In genomic region chr16:8523932-8524331, GRCh38 we compare ENCODE assay signal across 3 cellular contexts.
A peak's percentile ranks its signal among the peaks of the same experiment; 100 is the strongest.
TF ChIP-seq lines count a peak whose summit lies in the region.

No MANE protein-coding gene starts in this region.

TF ChIP-seq in HepG2, 621 proteins besides CTCF, POLR2A, EP300 and RAD21:
- peak; percentile 55; the same call in 1 of the 2 replicates for TF ChIP-seq ZMYM3 (CRISPR knock-in tag; IDR thresholded peaks at IDR 0.05)
- no peak for TF ChIP-seq SMAD3 (CRISPR knock-in tag; IDR thresholded peaks at IDR 0.05)
- TF ChIP-seq ZNF629 (CRISPR knock-in tag; conservative IDR thresholded peaks at IDR 0.05) = peak; percentile 73
- TF ChIP-seq ETS1 (CRISPR knock-in tag; IDR thresholded peaks at IDR 0.05) = no peak

TF ChIP-seq in HEK293, 187 proteins besides CTCF, POLR2A, EP300 and RAD21:
- TF ChIP-seq ZNF148 (tag by site-specific recombination; IDR thresholded peaks at IDR 0.05; ENCODE audit: borderline replicate concordance) = no peak
- no peak for TF ChIP-seq ZSCAN30 (tag by site-specific recombination; IDR thresholded peaks at IDR 0.05)
- TF ChIP-seq ZNF830 (tag by site-specific recombination; IDR thresholded peaks at IDR 0.05; ENCODE audit: low read depth) = no peak
- no peak for TF ChIP-seq OSR2 (tag by site-specific recombination; IDR thresholded peaks at IDR 0.05)
- TF ChIP-seq ZBTB20 (tag by site-specific recombination; IDR thresholded peaks at IDR 0.05) = no peak
- 0 out of 2 replicates have a peak, but pooled peaks have one; percentile 34 for TF ChIP-seq ZNF112 (tag by site-specific recombination; IDR thresholded peaks at IDR 0.05)
- TF ChIP-seq ZNF645 (tag by site-specific recombination; IDR thresholded peaks at IDR 0.05) = no peak

TF ChIP-seq in K562, 482 proteins besides CTCF, POLR2A, EP300 and RAD21:
- no peak for TF ChIP-seq ZNF212 (CRISPR knock-in tag; IDR thresholded peaks at IDR 0.05)
- TF ChIP-seq RBM25 (IDR thresholded peaks at IDR 0.05; ENCODE audit: low read depth, low read length, severe bottlenecking) = peak; percentile 35
